ENCODE assay signal across 8 cellular contexts in genomic region chr14:95255487-95255886, GRCh38.
DNase-seq lines count a peak whose midpoint lies in the region; ATAC-seq, FAIRE-seq and TF ChIP-seq lines count a peak whose summit lies in the region.

No MANE protein-coding gene starts in this region.

- ATAC-seq in A549 (peak; percentile 86 to 95), sciatic nerve (peak; percentile 84), HG03521 (IDR thresholded peaks at IDR 0.05; ENCODE audit: unreplicated experiment) (no peak), GM21447 (IDR thresholded peaks at IDR 0.05; ENCODE audit: unreplicated experiment) (no peak)

- TF ChIP-seq POLR2A in A549 (IDR thresholded peaks at IDR 0.05; ENCODE audit: low read length) (no peak), H54 (IDR thresholded peaks at IDR 0.05; ENCODE audit: low read depth, low read length) (no peak)

- TF ChIP-seq EP300 in A549 (IDR thresholded peaks at IDR 0.05), result no peak

- H3K4me3 ChIP-seq in A549, result no peak overlapping the region
- H3K4me3 ChIP-seq in epithelial cell of esophagus (ENCODE audit: low read length), result no peak overlapping the region

- peaks cover 23% of the 10 kb centered on the region for H3K4me1 ChIP-seq in A549

- TF ChIP-seq CTCF in A549 (IDR thresholded peaks at IDR 0.05) (no peak), epithelial cell of esophagus (IDR thresholded peaks at IDR 0.05; ENCODE audit: insufficient read depth, low read depth, low read length, missing control alignments) (no peak)

- POLR2A ChIA-PET in A549 (lab: Yijun Ruan, JAX), result no interaction called here

- FAIRE-seq in A549 (lab: Jason Lieb, UNC), result peak; percentile 74
- peak; percentile 93 for FAIRE-seq in H54 (lab: Jason Lieb, UNC)

- H3K9me3 ChIP-seq in A549, result no peaks in the 10 kb centered on the region

- peak overlapping the region; percentile 41 to 63 for H3K27ac ChIP-seq in A549

- 6% methylated on average over 6 of the region's 6 CpGs for WGBS in A549 (ENCODE audit: missing lambda C conversion rate)

- TF ChIP-seq RAD21 in A549 (conservative IDR thresholded peaks at IDR 0.05 in 1 of 2, IDR thresholded peaks at IDR 0.05 in 1 of 2), result no peak

- intact Hi-C loops in sciatic nerve (cut with DNase I), result no loop called here

- H3K4me2 ChIP-seq in A549, result peak overlapping the region; percentile 72

- peak; percentile 81 to 83 for DNase-seq in A549 (ENCODE audit: low read depth in 1 of 2, low spot score in 1 of 2)
- DNase-seq in H54 (ENCODE audit: insufficient read length, low spot score), result peak; percentile 72
- DNase-seq in NCI-H69 (lab: John Stamatoyannopoulos, UW), result peak; percentile 87
- peak; percentile 93 for DNase-seq in epithelial cell of esophagus (ENCODE audit: low read depth)
- peak; percentile 75 for DNase-seq in sciatic nerve (ENCODE audit: low spot score)
- DNase-seq in UCSD-AML1 (lab: John Stamatoyannopoulos, UW; ENCODE audit: unreplicated experiment), result no peak

- CTCF ChIA-PET in A549 (lab: Yijun Ruan, JAX), result no interaction called here

TF ChIP-seq in A549, 52 proteins besides CTCF, POLR2A, EP300 and RAD21:
- TF ChIP-seq CEBPB (IDR thresholded peaks at IDR 0.05) (peak in 1 of 2 experiments; percentile 45; a peak in 1 of 4 replicates), ESRRA (IDR thresholded peaks at IDR 0.05; ENCODE audit: borderline replicate concordance, low read length) (peak; percentile 60; the same call in 1 of the 2 replicates), MAX (IDR thresholded peaks at IDR 0.05) (0 out of 2 replicates have a peak, but pooled peaks have one; percentile 10), ZSCAN20 (CRISPR knock-in tag; IDR thresholded peaks at IDR 0.05) (no peak), HDAC2 (IDR thresholded peaks at IDR 0.05) (no peak)

Comparison
In these comparisons a context has a peak if more than half of its experiments do, and no peak if none do; other contexts are left out.
1. ATAC-seq: peak in A549 (2 of 2) and sciatic nerve (single experiment); none in HG03521 (single experiment) and GM21447 (single experiment).